Comparison of ENCODE assay signal across 14 cellular contexts in genomic region chr7:131909151-131909768, GRCh38.
DNase-seq lines count a peak whose midpoint lies in the region; ATAC-seq, FAIRE-seq and TF ChIP-seq lines count a peak whose summit lies in the region.
"Had no signal": no experiment of that assay in that cellular context is flagged by ENCODE, and none has a peak within 500 bp of the region (broad histone marks: within the 10 kb centered on the region; RNA-seq: fewer than 3 reads in every experiment).

No MANE protein-coding gene starts in this region.

- TF ChIP-seq POLR2A in uterus (IDR thresholded peaks at IDR 0.05), result no peak

- FAIRE-seq in pancreas (lab: Jason Lieb, UNC), result no peak
- FAIRE-seq: GM18507 had no signal

- no peaks in the 10 kb centered on the region for H3K9me3 Mint-ChIP-seq in Caco-2 (ENCODE audit: unreplicated experiment)

- H3K27ac ChIP-seq in VCaP, result peak overlapping the region; percentile 46; the same call in 1 of the 2 replicates
- H3K27ac ChIP-seq in pancreas, result no peak overlapping the region
- no peak overlapping the region for H3K27ac ChIP-seq in uterus
- H3K27ac ChIP-seq: cardiac muscle cell, SJCRH30 had no signal

- CTCF ChIA-PET in Caco-2 (lab: Charles Lee), result interaction anchor here (0.7 kb wide), 1 partner anchor 416 kb away, joined by 3 read pairs; no protein-coding TSS in a partner anchor

- peak overlapping the region; percentile 19 for H3K4me3 ChIP-seq in Caco-2 (ENCODE audit: low read depth, low read length)
- peak overlapping the region in 3 of 4 donors; percentile 20 to 45 (median 26) for H3K4me3 ChIP-seq in pancreas
- no peak overlapping the region for H3K4me3 ChIP-seq in uterus
- H3K4me3 ChIP-seq: cardiac muscle cell, MG63, SJCRH30 had no signal

- peak overlapping the region; percentile 32 for H3K4me3 Mint-ChIP-seq in Caco-2 (ENCODE audit: unreplicated experiment)
- H3K4me3 Mint-ChIP-seq: activated T-helper 1 cell treated with anti-CD3 and anti-CD28 coated beads, Interleukin-12 subunit alpha, Interleukin-12 subunit beta, Interleukin-2, Interleukin-4 antibody, amounts not matched to agents 30 ng/mL and 10 ng/mL and 1 ng/mL, durations not matched to agents 14 hours and 24 hours and 36 hours had no signal

- no peak overlapping the region for H3K27ac Mint-ChIP-seq in Caco-2 (ENCODE audit: unreplicated experiment)
- H3K27ac Mint-ChIP-seq: activated T-helper 1 cell treated with anti-CD3 and anti-CD28 coated beads, Interleukin-12 subunit alpha, Interleukin-12 subunit beta, Interleukin-2, Interleukin-4 antibody, amounts not matched to agents 30 ng/mL and 10 ng/mL and 1 ng/mL, durations not matched to agents 14 hours and 24 hours and 36 hours had no signal

- H3K27me3 ChIP-seq in Caco-2 (replicated peaks; ENCODE audit: control insufficient read depth, insufficient read depth, low read length) (no peaks in the 10 kb centered on the region; the same call in 1 of the 2 replicates), pancreas (no peaks in the 10 kb centered on the region), uterus (peaks cover 0 to 10% of the 10 kb centered on the region in 2 donors)
- H3K27me3 ChIP-seq: MG63, SJCRH30 had no signal

- H3K9me3 ChIP-seq in Caco-2, result peaks cover 3% of the 10 kb centered on the region
- no peaks in the 10 kb centered on the region for H3K9me3 ChIP-seq in pancreas
- H3K9me3 ChIP-seq in uterus, result no peaks in the 10 kb centered on the region
- H3K9me3 ChIP-seq: MG63, SJCRH30 had no signal

- ATAC-seq in left cardiac atrium (peak; percentile 34 to 76), pancreas (peak; percentile 50 to 73 (median 64))

- WGBS in pancreas, 2 donors, result 12 to 16% methylated on average over 64 to 68 of the region's 68 CpGs

- H3K36me3 ChIP-seq in Caco-2 (ENCODE audit: control insufficient read depth, insufficient read depth, low read length), result no peaks in the 10 kb centered on the region
- H3K36me3 ChIP-seq in pancreas, result no peaks in the 10 kb centered on the region
- H3K36me3 ChIP-seq in uterus, result no peaks in the 10 kb centered on the region
- H3K36me3 ChIP-seq: cardiac muscle cell, MG63, SJCRH30 had no signal

- no peaks in the 10 kb centered on the region for H3K4me1 Mint-ChIP-seq in Caco-2 (ENCODE audit: low read depth, unreplicated experiment)

- intact Hi-C loops in Caco-2 (cut with micrococcal nuclease; ENCODE audit: unreplicated experiment), result no loop called here
- intact Hi-C loops in left cardiac atrium (cut with DNase I), result no loop called here
- intact Hi-C loops in pancreas (cut with DNase I), result no loop called here
- intact Hi-C loops in uterus (cut with DNase I; ENCODE audit: low total_unique reads), result no loop called here

- H3K4me1 ChIP-seq in Caco-2, result no peaks in the 10 kb centered on the region
- H3K4me1 ChIP-seq in pancreas, result no peaks in the 10 kb centered on the region
- no peaks in the 10 kb centered on the region for H3K4me1 ChIP-seq in uterus

- DNase-seq in Caco-2 (peak in 1 of 2 experiments; percentile 8), left cardiac atrium (no peak), pancreas (peak in 4 of 6 donors; percentile 12 to 65 (median 52)), uterus (no peak), NCI-H146 (lab: John Stamatoyannopoulos, UW) (no peak), DMS79 treated with DMSO at 0.1 percent for 48 hours (lab: John Stamatoyannopoulos, UW) (no peak), HUDEP-2 (lab: John Stamatoyannopoulos, UW; ENCODE audit: unreplicated experiment in 76 of 76) (no peak)
- DNase-seq: activated CD4-positive, alpha-beta T cell treated with anti-CD3 and anti-CD28 coated beads for 1 hour; MG63; SJCRH30 had no signal

- BruUV-seq in Caco-2 (replicated peaks; lab: Mats Ljungman, UMichigan), result no TSS peak

- H3K27me3 Mint-ChIP-seq in Caco-2 (ENCODE audit: insufficient read depth, unreplicated experiment), result peaks cover 36% of the 10 kb centered on the region

- TF ChIP-seq CTCF in Caco-2 (IDR thresholded peaks at IDR 0.05; ENCODE audit: insufficient read depth in 1 of 2, low read depth in 1 of 2, low read length in 1 of 2, severe bottlenecking in 1 of 2, unreplicated experiment in 1 of 2) (no peak), VCaP (conservative IDR thresholded peaks at IDR 0.05) (no peak), pancreas (IDR thresholded peaks at IDR 0.05) (no peak), uterus (IDR thresholded peaks at IDR 0.05) (no peak)

- POLR2A ChIA-PET in Caco-2 (lab: Charles Lee), result no interaction called here

- H3K36me3 Mint-ChIP-seq in Caco-2 (ENCODE audit: insufficient read depth, unreplicated experiment), result no peaks in the 10 kb centered on the region

Comparison
In these comparisons a context has a peak if more than half of its experiments do, and no peak if none do; other contexts are left out.
1. DNase-seq: peak in pancreas (4 of 6); none in left cardiac atrium (single experiment), uterus (0 of 2), NCI-H146 (single experiment), DMS79 treated with DMSO at 0.1 percent for 48 hours (single experiment) and HUDEP-2 (0 of 76).
2. H3K4me3 ChIP-seq: peak in Caco-2 (single experiment) and pancreas (3 of 4); none in uterus (0 of 2).